8 cellular contexts compared by ENCODE assay signal in the genomic region with DNA sequence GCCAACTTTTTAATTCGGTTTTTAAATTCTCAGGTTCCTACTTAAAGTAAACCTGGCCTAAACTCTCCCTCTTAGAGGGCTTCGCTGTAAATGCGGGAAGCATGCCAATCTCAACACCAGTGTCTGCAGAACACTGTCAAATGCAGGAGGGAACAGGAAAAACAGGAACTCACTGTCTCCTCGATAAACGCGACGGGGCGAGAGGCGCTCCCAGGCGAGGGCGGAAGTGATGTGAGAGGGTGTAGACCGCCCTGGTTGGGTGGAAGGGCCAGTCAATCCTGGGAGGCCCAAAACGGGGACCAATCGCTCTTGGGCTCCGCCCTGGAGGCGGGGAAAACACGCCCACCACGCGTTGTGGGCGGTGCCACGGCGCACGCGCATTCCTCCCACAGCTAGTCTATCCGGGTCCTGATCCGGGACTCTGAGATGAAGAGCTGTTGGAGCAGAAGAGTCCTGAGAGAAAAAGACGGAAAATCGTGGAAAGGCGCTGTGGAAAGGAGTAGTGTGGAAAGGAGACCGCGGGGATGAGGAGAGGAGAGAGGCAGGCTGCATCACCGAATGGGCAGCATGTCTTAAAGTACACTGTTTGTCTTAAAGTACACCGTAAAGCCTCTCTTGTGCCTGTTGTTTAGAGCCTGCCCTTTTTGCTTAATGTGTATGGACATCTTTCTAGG. TPM values are rescaled to one million over a fixed set of nuclear protein-coding genes. Genes with fewer than 3 reads are reported as not detected.
A peak's percentile ranks its signal among the peaks of the same experiment; 100 is the strongest.
DNase-seq lines count a peak whose midpoint lies in the region; ATAC-seq, FAIRE-seq and TF ChIP-seq lines count a peak whose summit lies in the region.

No MANE protein-coding gene starts in this region.

- H3K9me3 Mint-ChIP-seq in T-helper 2 cell treated with Interferon-gamma antibody and Interleukin-4, amounts not matched to agents 5 μg/mL and 100 μg/mL, for 36 hours: peaks cover 3% of the 10 kb centered on the region
- H3K9me3 Mint-ChIP-seq in astrocyte (ENCODE audit: unreplicated experiment): no peaks in the 10 kb centered on the region

- H3K4me1 ChIP-seq in astrocyte (ENCODE audit: insufficient read depth, low read length) (peaks cover 10% of the 10 kb centered on the region), right cardiac atrium (ENCODE audit: control insufficient read depth, insufficient read depth, low read length) (peaks cover 3% of the 10 kb centered on the region), psoas muscle (peaks cover 11% of the 10 kb centered on the region)

- H3K9me3 ChIP-seq in astrocyte (ENCODE audit: insufficient read depth, low read depth, low read length) (no peaks in the 10 kb centered on the region), right cardiac atrium (ENCODE audit: control insufficient read depth, low read length) (no peaks in the 10 kb centered on the region), psoas muscle (no peaks in the 10 kb centered on the region)

- no peak for TF ChIP-seq CTCF in astrocyte (IDR thresholded peaks at IDR 0.05; ENCODE audit: insufficient read depth, low read depth, low read length)
- no peak for TF ChIP-seq CTCF in psoas muscle (IDR thresholded peaks at IDR 0.05)

- H3K4me1 Mint-ChIP-seq in T-helper 2 cell treated with Interferon-gamma antibody and Interleukin-4, amounts not matched to agents 5 μg/mL and 100 μg/mL, for 36 hours (ENCODE audit: low read depth): peaks cover 16% of the 10 kb centered on the region
- H3K4me1 Mint-ChIP-seq in astrocyte (ENCODE audit: low read depth, unreplicated experiment): peaks cover 5% of the 10 kb centered on the region

- peak overlapping the region; percentile 87 for H3K27ac Mint-ChIP-seq in T-helper 2 cell treated with Interferon-gamma antibody and Interleukin-4, amounts not matched to agents 5 μg/mL and 100 μg/mL, for 36 hours
- H3K27ac Mint-ChIP-seq in astrocyte (ENCODE audit: unreplicated experiment): peak overlapping the region; percentile 88

- H3K36me3 Mint-ChIP-seq in T-helper 2 cell treated with Interferon-gamma antibody and Interleukin-4, amounts not matched to agents 5 μg/mL and 100 μg/mL, for 36 hours (ENCODE audit: low read depth): peaks cover 4% of the 10 kb centered on the region
- no peaks in the 10 kb centered on the region for H3K36me3 Mint-ChIP-seq in astrocyte (ENCODE audit: low read depth, unreplicated experiment)

- peak overlapping the region; percentile 70 for H3K4me3 ChIP-seq in astrocyte (ENCODE audit: insufficient read depth, low read depth, low read length)
- H3K4me3 ChIP-seq in right cardiac atrium (ENCODE audit: low read length): peak overlapping the region; percentile 71
- peak overlapping the region; percentile 89 for H3K4me3 ChIP-seq in psoas muscle

- H2AFZ ChIP-seq in astrocyte (ENCODE audit: low read depth, low read length): peak overlapping the region; percentile 91

- DNase-seq in NCI-H187 treated with DMSO at 0.1 percent for 48 hours (lab: John Stamatoyannopoulos, UW) (peak; percentile 70), astrocyte (ENCODE audit: low read depth) (peak; percentile 93), right cardiac atrium (peak; percentile 97 to 99 (median 99)), psoas muscle (peak; percentile 97 to 99), urothelium cell line (ENCODE audit: low spot score) (peak; percentile 98)
- peak; percentile 96 for DNase-seq in T-helper 2 cell treated with Interferon-gamma antibody and Interleukin-4, amounts not matched to agents 5 μg/mL and 100 μg/mL, for 36 hours (ENCODE audit: low spot score)

- peak overlapping the region; percentile 79 for H3K9ac ChIP-seq in astrocyte (ENCODE audit: low read length)

- intact Hi-C loops in right cardiac atrium (cut with DNase I) (no loop called here), psoas muscle (cut with DNase I) (loop anchor here (2.0 kb wide), 2 partner anchors 78 to 112 kb away; no protein-coding TSS in a partner anchor)

- H3K36me3 ChIP-seq in astrocyte (ENCODE audit: insufficient read depth, low read length) (no peaks in the 10 kb centered on the region), psoas muscle (ENCODE audit: insufficient read depth in 1 of 2, low read depth in 1 of 2) (no peaks in the 10 kb centered on the region)

- peaks cover 4% of the 10 kb centered on the region for H3K27me3 Mint-ChIP-seq in T-helper 2 cell treated with Interferon-gamma antibody and Interleukin-4, amounts not matched to agents 5 μg/mL and 100 μg/mL, for 36 hours (ENCODE audit: low read depth)
- H3K27me3 Mint-ChIP-seq in astrocyte (ENCODE audit: low read depth, unreplicated experiment): peaks cover 2% of the 10 kb centered on the region

- H3K4me3 Mint-ChIP-seq in T-helper 2 cell treated with Interferon-gamma antibody and Interleukin-4, amounts not matched to agents 5 μg/mL and 100 μg/mL, for 36 hours: peak overlapping the region; percentile 93
- H3K4me3 Mint-ChIP-seq in astrocyte (ENCODE audit: unreplicated experiment): peak overlapping the region; percentile 97

- H3K27ac ChIP-seq in astrocyte (ENCODE audit: low read depth, low read length) (peak overlapping the region; percentile 54), right cardiac atrium (ENCODE audit: low read length) (peak overlapping the region; percentile 86), psoas muscle (peak overlapping the region; percentile 87)

- H3K79me2 ChIP-seq in astrocyte (ENCODE audit: insufficient read depth, low read length): no peaks in the 10 kb centered on the region

- peak; percentile 88 for TF ChIP-seq POLR2A in GM18505 (IDR thresholded peaks at IDR 0.05; ENCODE audit: borderline replicate concordance, extremely low read depth, insufficient read depth, insufficient read length)

- H3K4me2 ChIP-seq in astrocyte (ENCODE audit: low read length): peak overlapping the region; percentile 86

- 6% methylated on average over 33 of the region's 33 CpGs for WGBS in right cardiac atrium
- 1 to 3% (median 1%) methylated on average over 33 of the region's 33 CpGs for WGBS in psoas muscle, 3 donors

- H4K20me1 ChIP-seq in astrocyte (ENCODE audit: insufficient read depth, low read length): no peaks in the 10 kb centered on the region

- ATAC-seq in GM18505 (IDR thresholded peaks at IDR 0.05; ENCODE audit: unreplicated experiment) (peak; percentile 100), HG02970 (IDR thresholded peaks at IDR 0.05; ENCODE audit: low FRiP score, unreplicated experiment) (peak; percentile 99), right cardiac atrium (peak; percentile 100), psoas muscle (peak; percentile 100)

- FAIRE-seq in astrocyte (lab: Jason Lieb, UNC): peak; percentile 97
- peak; percentile 87 for FAIRE-seq in urothelium cell line (lab: Jason Lieb, UNC)

- no peaks in the 10 kb centered on the region for H3K27me3 ChIP-seq in astrocyte (ENCODE audit: insufficient read depth, low read length)
- H3K27me3 ChIP-seq in right cardiac atrium (ENCODE audit: control insufficient read depth, insufficient read depth): no peaks in the 10 kb centered on the region
- H3K27me3 ChIP-seq in psoas muscle (ENCODE audit: insufficient read depth in 3 of 3, low read length in 2 of 3): no peaks in the 10 kb centered on the region

RNA-seq across cellular contexts. Expression of gene SLC28A2, which starts 27.1 kb away (rescaled TPM):
- total RNA-seq in astrocyte: not detected in 2 replicates
- not detected for total RNA-seq in right cardiac atrium
- not detected for polyA plus RNA-seq in right cardiac atrium
- total RNA-seq in psoas muscle: not detected
- under 1 TPM in 1 of 3 donors, not detected in 2; 0.01 TPM for polyA plus RNA-seq in psoas muscle

Comparison
In these comparisons a context has a peak if more than half of its experiments do, and no peak if none do; other contexts are left out.
1. Peak in every context shown above with its lines: DNase-seq, ATAC-seq, H3K4me3 ChIP-seq and H3K27ac ChIP-seq.
2. intact Hi-C loops: an anchor here in psoas muscle (2.0 kb wide); none called in right cardiac atrium.